ENCODE assay signal across 14 cellular contexts in genomic region chr1:200386416-200386815, GRCh38. TPM values are rescaled to one million over a fixed set of nuclear protein-coding genes. Genes with fewer than 3 reads are reported as not detected.
DNase-seq lines count a peak whose midpoint lies in the region; ATAC-seq and TF ChIP-seq lines count a peak whose summit lies in the region.
"Had no signal": no experiment of that assay in that cellular context is flagged by ENCODE, and none has a peak within 500 bp of the region (broad histone marks: within the 10 kb centered on the region; RNA-seq: fewer than 3 reads in every experiment).

No MANE protein-coding gene starts in this region.

- H3K9me3 Mint-ChIP-seq in endodermal cell (no peaks in the 10 kb centered on the region), Calu3 (ENCODE audit: low read depth, unreplicated experiment) (no peaks in the 10 kb centered on the region)
- H3K9me3 Mint-ChIP-seq: CD8-positive, alpha-beta T cell; GM23338; H9 had no signal

- H3K27me3 ChIP-seq in endodermal cell (ENCODE audit: control insufficient read depth, insufficient read depth, low read length, poor library complexity, severe bottlenecking): no peaks in the 10 kb centered on the region

- no peak for ATAC-seq in HG02571 (IDR thresholded peaks at IDR 0.05; ENCODE audit: unreplicated experiment)
- ATAC-seq in HG02763 (IDR thresholded peaks at IDR 0.05; ENCODE audit: unreplicated experiment): no peak
- ATAC-seq: CD8-positive, alpha-beta T cell; GM23338; K562 had no signal

- H3K9me3 ChIP-seq in endodermal cell (ENCODE audit: control insufficient read depth, low read length): no peaks in the 10 kb centered on the region

- no peak overlapping the region for H3K27ac ChIP-seq in endodermal cell (ENCODE audit: low read depth, low read length)
- H3K27ac ChIP-seq: HL-60 had no signal

- H3K4me1 Mint-ChIP-seq in endodermal cell: peaks cover 16% of the 10 kb centered on the region
- H3K4me1 Mint-ChIP-seq in Calu3 (ENCODE audit: low read depth, unreplicated experiment): no peaks in the 10 kb centered on the region
- H3K4me1 Mint-ChIP-seq: CD14-positive monocyte had no signal

- intact Hi-C loops in Calu3 (cut with micrococcal nuclease; ENCODE audit: unreplicated experiment): no loop called here

- CTCF ChIA-PET in Calu3 (lab: Charles Lee): interaction anchor here (0.6 kb wide), 2 partner anchors 12 to 1334 kb away, joined by 5 read pairs; no protein-coding TSS in a partner anchor

- no peak overlapping the region for H3K4me3 ChIP-seq in endodermal cell (ENCODE audit: low read length)
- H3K4me3 ChIP-seq: GM23338, K562 had no signal

- H3K36me3 ChIP-seq in endodermal cell (ENCODE audit: control insufficient read depth, insufficient read depth, low read length): no peaks in the 10 kb centered on the region

- no TSS peak for BruUV-seq in Calu3 (replicated peaks; lab: Mats Ljungman, UMichigan)

- H3K27me3 Mint-ChIP-seq in endodermal cell (ENCODE audit: insufficient read depth): no peaks in the 10 kb centered on the region
- H3K27me3 Mint-ChIP-seq in Calu3 (ENCODE audit: unreplicated experiment): no peaks in the 10 kb centered on the region

- DNase-seq in EL (peak; percentile 62), M059J (ENCODE audit: low read depth) (peak; percentile 38), endodermal cell (peak; percentile 27), Calu3 (no peak)
- DNase-seq: CD8-positive, alpha-beta T cell; COR-L47; DND-41; H9 had no signal

- H3K27ac Mint-ChIP-seq in endodermal cell: no peak overlapping the region
- no peak overlapping the region for H3K27ac Mint-ChIP-seq in Calu3 (ENCODE audit: unreplicated experiment)
- H3K27ac Mint-ChIP-seq: CD14-positive monocyte; CD8-positive, alpha-beta T cell had no signal

- H3K9ac ChIP-seq in endodermal cell (ENCODE audit: extremely low read depth, low read length, poor library complexity, severe bottlenecking): no peak overlapping the region

- 87 to 95% methylated on average over 3 to 4 of the region's 4 CpGs for WGBS in endodermal cell (ENCODE audit: insufficient coverage in 1 of 2, insufficient read length in 1 of 2), 2 experiments

- peaks cover 3% of the 10 kb centered on the region for H3K4me1 ChIP-seq in endodermal cell (ENCODE audit: control insufficient read depth, insufficient read depth, low read length)

- H3K4me3 Mint-ChIP-seq in endodermal cell: no peak overlapping the region
- H3K4me3 Mint-ChIP-seq in Calu3 (ENCODE audit: low read depth, unreplicated experiment): no peak overlapping the region
- H3K4me3 Mint-ChIP-seq: CD14-positive monocyte; CD8-positive, alpha-beta T cell; GM23338; H9 had no signal

- TF ChIP-seq CTCF in endodermal cell (conservative IDR thresholded peaks at IDR 0.05) (no peak), Calu3 (IDR thresholded peaks at IDR 0.05; ENCODE audit: unreplicated experiment) (no peak)

- H3K36me3 Mint-ChIP-seq in endodermal cell (ENCODE audit: low read depth) (peaks cover 2% of the 10 kb centered on the region), Calu3 (ENCODE audit: insufficient read depth, unreplicated experiment) (no peaks in the 10 kb centered on the region)
- H3K36me3 Mint-ChIP-seq: CD14-positive monocyte; CD8-positive, alpha-beta T cell had no signal

RNA-seq across cellular contexts. Expression of gene ZNF281, which starts 23.4 kb away (rescaled TPM):
- total RNA-seq in M059J (2014; rRNA removed; shearing (Covaris generic)): 17.2 and 24.3 TPM in 2 replicates
- total RNA-seq in endodermal cell (10 to 100 TPM; 51.7 to 61.1 TPM), Calu3 (2022) (25.8 and 26.5 TPM in 2 replicates)
- 35.6 TPM for polyA plus RNA-seq in endodermal cell (2013, experiment 1 of 2)
- 33.7 TPM for polyA plus RNA-seq in endodermal cell (2013, experiment 2 of 2)
